ENCODE assay signal across 1 cellular context in genomic region chr17:9363440-9364350, GRCh38.
TF ChIP-seq lines count a peak whose summit lies in the region.

No MANE protein-coding gene starts in this region.

TF ChIP-seq in GM23338, 12 proteins besides CTCF, POLR2A, EP300 and RAD21 (continued from another document):
- no peak for TF ChIP-seq ZNF462 (CRISPR knock-in tag; IDR thresholded peaks at IDR 0.05)
- TF ChIP-seq EZH2 (IDR thresholded peaks at IDR 0.05; ENCODE audit: low read depth, unreplicated experiment): no peak
- no peak for TF ChIP-seq POLR2AphosphoS5 (IDR thresholded peaks at IDR 0.05; ENCODE audit: low read depth)
- no peak for TF ChIP-seq STAT1 (IDR thresholded peaks at IDR 0.05; ENCODE audit: unreplicated experiment)
TF ChIP-seq in GM23338: peak in this region for 0.
